In the genomic region with DNA sequence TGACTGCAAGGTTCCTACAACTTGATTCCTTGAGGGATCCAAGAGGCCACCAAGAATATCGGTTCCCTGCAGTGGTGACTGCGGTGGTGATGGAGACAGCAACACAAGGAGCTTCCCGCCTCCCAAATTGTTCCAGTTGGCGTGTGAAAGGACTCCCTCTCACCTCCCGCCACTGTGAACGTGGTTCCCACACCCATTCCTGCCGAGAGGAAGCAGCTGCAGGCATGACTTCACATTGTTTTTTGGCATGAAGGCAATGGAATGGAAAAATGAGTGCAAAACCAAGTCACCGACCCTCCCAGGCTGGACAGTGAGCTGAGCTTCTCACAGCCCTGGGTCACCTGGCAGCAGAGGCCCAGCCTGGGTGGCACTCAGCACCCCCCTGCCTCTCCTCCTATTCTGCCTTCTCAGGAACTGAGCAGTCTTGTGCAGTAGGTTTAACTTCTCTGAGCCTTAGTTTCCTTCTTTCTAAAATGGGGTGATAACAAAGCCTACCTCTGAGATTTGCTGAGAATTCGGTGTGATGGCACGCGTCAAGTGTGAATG, we compare ENCODE assay signal across 24 cellular contexts.
DNase-seq lines count a peak whose midpoint lies in the region; ATAC-seq and TF ChIP-seq lines count a peak whose summit lies in the region.
"Had no signal": no experiment of that assay in that cellular context is flagged by ENCODE, and none has a peak within 500 bp of the region (broad histone marks: within the 10 kb centered on the region; RNA-seq: fewer than 3 reads in every experiment).

No MANE protein-coding gene starts in this region.

- H3K9me3 ChIP-seq in ascending aorta (no peaks in the 10 kb centered on the region), gastroesophageal sphincter (no peaks in the 10 kb centered on the region), neuronal stem cell (replicated peaks in 1 of 2; ENCODE audit: control insufficient read depth in 2 of 2, insufficient read depth in 1 of 2, low read depth in 1 of 2, low read length in 2 of 2) (peaks cover 2 to 8% of the 10 kb centered on the region in 2 donors)
- H3K9me3 ChIP-seq: Caco-2 had no signal

- no peak overlapping the region for H3K23ac ChIP-seq in neuronal stem cell (ENCODE audit: low read depth, low read length, poor library complexity)

- no peak overlapping the region for H3K4me3 Mint-ChIP-seq in endothelial cell (ENCODE audit: unreplicated experiment)
- H3K4me3 Mint-ChIP-seq: B cell; CD8-positive, alpha-beta T cell had no signal

- peaks cover 17% of the 10 kb centered on the region for H3K4me1 Mint-ChIP-seq in endothelial cell (ENCODE audit: unreplicated experiment)
- H3K4me1 Mint-ChIP-seq: B cell had no signal

- H3K14ac ChIP-seq in neuronal stem cell (ENCODE audit: low read length), result no peak overlapping the region

- H4K8ac ChIP-seq in neuronal stem cell (ENCODE audit: low read depth, low read length), result no peak overlapping the region

- H2AFZ ChIP-seq in neuronal stem cell (ENCODE audit: low read length), result no peak overlapping the region

- WGBS in gastroesophageal sphincter (ENCODE audit: low coverage in 1 of 2), 2 donors, result 85 to 89% methylated on average over 8 of the region's 11 CpGs
- no CpG with 5 or more reads among the region's 11 CpGs for WGBS in neuronal stem cell (ENCODE audit: extremely low coverage in 2 of 2, insufficient read length in 2 of 2, insufficient replicate concordance in 1 of 2), 2 donors

- no peak overlapping the region for H3K4me3 ChIP-seq in ascending aorta
- H3K4me3 ChIP-seq in gastroesophageal sphincter, result no peak overlapping the region
- H3K4me3 ChIP-seq in neuronal stem cell (ENCODE audit: low read length in 2 of 2), result peak overlapping the region in 1 of 2 donors; percentile 43

- no peak overlapping the region for H3K4me2 ChIP-seq in neuronal stem cell (ENCODE audit: insufficient read depth, low read length, poor library complexity, severe bottlenecking)

- peak; percentile 46 for ATAC-seq in gastroesophageal sphincter
- no peak for ATAC-seq in GM19463 (IDR thresholded peaks at IDR 0.05; ENCODE audit: unreplicated experiment)
- ATAC-seq: CD8-positive, alpha-beta T cell had no signal

- DNase-seq in DMS53 (lab: John Stamatoyannopoulos, UW) (peak; percentile 20), DMS53 treated with DMSO at 0.1 percent for 48 hours (lab: John Stamatoyannopoulos, UW; ENCODE audit: unreplicated experiment) (no peak), ascending aorta (ENCODE audit: low spot score in 2 of 2) (no peak), neuronal stem cell (ENCODE audit: low spot score) (no peak), RKO (ENCODE audit: low spot score) (no peak), endothelial cell (ENCODE audit: low spot score) (no peak)
- DNase-seq: Caco-2; CD8-positive, alpha-beta T cell; DMS79 treated with DMSO at 0.1 percent for 48 hours; GF-D8; NCI-H1048; NCI-H1417; NCI-H1694 treated with DMSO at 0.1 percent for 48 hours; NCI-H2081; NCI-H2227 treated with DMSO at 0.1 percent for 48 hours; NCI-H69; SIG-M5 had no signal

- H2AK5ac ChIP-seq in neuronal stem cell (ENCODE audit: low read depth, low read length), result peak overlapping the region; percentile 12

- no peaks in the 10 kb centered on the region for H3K27me3 Mint-ChIP-seq in endothelial cell (ENCODE audit: unreplicated experiment)
- H3K27me3 Mint-ChIP-seq: B cell had no signal

- no peak overlapping the region for H3K9ac ChIP-seq in neuronal stem cell (ENCODE audit: low read depth, low read length, poor library complexity)

- no peaks in the 10 kb centered on the region for H3K9me3 Mint-ChIP-seq in endothelial cell (ENCODE audit: unreplicated experiment)

- H3K79me1 ChIP-seq in neuronal stem cell (ENCODE audit: low read depth, low read length), result no peaks in the 10 kb centered on the region

- H3K27ac ChIP-seq in ascending aorta, result peak overlapping the region; percentile 24 to 37
- H3K27ac ChIP-seq in gastroesophageal sphincter, result peak overlapping the region in 2 of 4 donors; percentile 3 to 6
- no peak overlapping the region for H3K27ac ChIP-seq in neuronal stem cell (replicated peaks; ENCODE audit: low read length)
- H3K27ac ChIP-seq: 22Rv1, C4-2B, HL-60, RWPE1 had no signal

- intact Hi-C loops in ascending aorta (cut with DNase I), result no loop called here

- H3K4me1 ChIP-seq in ascending aorta (peaks cover 0 to 28% of the 10 kb centered on the region in 2 donors), gastroesophageal sphincter (peaks cover 3 to 41% (median 6%) of the 10 kb centered on the region in 3 donors), neuronal stem cell (ENCODE audit: control insufficient read depth in 2 of 2, insufficient read depth in 1 of 2, low read depth in 1 of 2, low read length in 2 of 2) (peaks cover 7 to 12% of the 10 kb centered on the region in 2 donors)

- TF ChIP-seq EP300 in gastroesophageal sphincter (IDR thresholded peaks at IDR 0.05), result no peak

- TF ChIP-seq CTCF in ascending aorta (IDR thresholded peaks at IDR 0.05) (no peak), gastroesophageal sphincter (IDR thresholded peaks at IDR 0.05) (no peak), endothelial cell (IDR thresholded peaks at IDR 0.05; ENCODE audit: unreplicated experiment) (no peak)

- no peak overlapping the region for H3K4ac ChIP-seq in neuronal stem cell (ENCODE audit: low read length)

- H2BK15ac ChIP-seq in neuronal stem cell (ENCODE audit: low read length), result no peak overlapping the region

- peaks cover 16% of the 10 kb centered on the region for H3K36me3 Mint-ChIP-seq in endothelial cell (ENCODE audit: low read depth, unreplicated experiment)
- H3K36me3 Mint-ChIP-seq: CD8-positive, alpha-beta T cell had no signal

- no peak for TF ChIP-seq POLR2A in gastroesophageal sphincter (IDR thresholded peaks at IDR 0.05)

- H3K18ac ChIP-seq in neuronal stem cell (ENCODE audit: low read length), result no peak overlapping the region

- peaks cover 0 to 6% of the 10 kb centered on the region in 2 donors for H3K36me3 ChIP-seq in ascending aorta
- H3K36me3 ChIP-seq in gastroesophageal sphincter, result peaks cover 0 to 15% of the 10 kb centered on the region in 2 donors
- peaks cover 4 to 6% of the 10 kb centered on the region in 2 donors for H3K36me3 ChIP-seq in neuronal stem cell (replicated peaks in 1 of 2; ENCODE audit: control insufficient read depth in 2 of 2, insufficient read depth in 2 of 2, low read length in 2 of 2)

- H2BK5ac ChIP-seq in neuronal stem cell (ENCODE audit: low read length), result no peak overlapping the region

- no peak overlapping the region for H2BK120ac ChIP-seq in neuronal stem cell (ENCODE audit: low read depth, low read length)

- H3K27me3 ChIP-seq in ascending aorta (no peaks in the 10 kb centered on the region), gastroesophageal sphincter (no peaks in the 10 kb centered on the region), neuronal stem cell (ENCODE audit: control insufficient read depth in 3 of 3, insufficient read depth in 3 of 3, low read depth in 1 of 3, low read length in 3 of 3) (no peaks in the 10 kb centered on the region)

- H4K91ac ChIP-seq in neuronal stem cell (ENCODE audit: low read depth, low read length, poor library complexity), result no peak overlapping the region

- no peak overlapping the region for H2BK12ac ChIP-seq in neuronal stem cell (ENCODE audit: low read length)

- no peak overlapping the region for H3K27ac Mint-ChIP-seq in endothelial cell (ENCODE audit: unreplicated experiment)
- H3K27ac Mint-ChIP-seq: B cell; CD8-positive, alpha-beta T cell had no signal
